10 cellular contexts compared by ENCODE assay signal in the genomic region with DNA sequence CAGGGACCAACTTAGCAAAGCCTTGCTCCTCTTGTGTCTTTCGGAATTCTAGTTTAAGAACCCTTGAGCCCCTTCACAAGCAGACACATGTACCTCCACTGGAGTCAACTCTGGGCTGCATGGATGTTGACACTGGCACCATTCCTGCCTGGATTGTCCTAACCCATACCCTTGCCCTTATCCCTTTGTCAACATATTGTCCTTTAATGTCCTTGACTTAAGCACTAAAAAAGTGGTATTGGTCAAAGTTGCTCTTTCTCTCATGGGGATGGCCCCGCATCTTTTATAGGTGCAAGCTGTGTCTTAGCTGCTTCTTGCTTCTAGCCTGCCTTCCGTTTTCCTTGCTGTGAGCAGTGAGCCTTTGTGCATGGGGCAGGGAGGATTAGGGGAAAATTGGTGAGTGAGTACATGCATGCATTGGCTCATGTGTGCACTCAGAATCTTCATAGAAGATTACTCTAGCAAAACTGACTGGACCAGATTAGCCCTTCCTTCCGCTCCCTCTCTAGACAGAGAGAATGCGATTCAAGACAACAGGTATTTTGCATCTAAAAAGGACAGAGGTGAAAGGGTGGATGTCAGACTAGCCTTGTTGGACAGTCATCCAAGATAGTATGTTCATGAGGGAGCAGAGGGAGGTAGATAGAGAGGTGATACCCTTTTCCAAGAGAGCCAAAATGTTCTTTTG. TPM values are rescaled to one million over a fixed set of nuclear protein-coding genes. Genes with fewer than 3 reads are reported as not detected.
DNase-seq lines count a peak whose midpoint lies in the region; ATAC-seq and TF ChIP-seq lines count a peak whose summit lies in the region.
"Had no signal": no experiment of that assay in that cellular context is flagged by ENCODE, and none has a peak within 500 bp of the region (broad histone marks: within the 10 kb centered on the region; RNA-seq: fewer than 3 reads in every experiment).

No MANE protein-coding gene starts in this region.

- H3K4me1 ChIP-seq in GM23338 (ENCODE audit: insufficient read depth) (peaks cover 8% of the 10 kb centered on the region), ascending aorta (peaks cover 0 to 14% of the 10 kb centered on the region in 2 donors)

- peak overlapping the region; percentile 31; the same call in 1 of the 2 replicates for H3K4me2 ChIP-seq in GM23338

- H3K27ac Mint-ChIP-seq in GM23338: no peak overlapping the region
- peak overlapping the region; percentile 84 to 96 (median 92) for H3K27ac Mint-ChIP-seq in naive B cell

- H3K36me3 ChIP-seq in GM23338 (ENCODE audit: insufficient read depth) (peaks cover 17% of the 10 kb centered on the region; the same call in 1 of the 2 replicates), ascending aorta (peaks cover 60 to 91% of the 10 kb centered on the region in 2 donors)

- no peak overlapping the region for H2AFZ ChIP-seq in GM23338

- TF ChIP-seq CTCF in AG04450 (IDR thresholded peaks at IDR 0.05; ENCODE audit: low read depth, low read length): no peak
- TF ChIP-seq CTCF in GM23338 (conservative IDR thresholded peaks at IDR 0.05; ENCODE audit: low read depth in 2 of 2): no peak
- TF ChIP-seq CTCF in ascending aorta (IDR thresholded peaks at IDR 0.05): no peak

- H4K20me1 ChIP-seq in GM23338 (replicated peaks; ENCODE audit: insufficient read depth): no peaks in the 10 kb centered on the region

- CTCF ChIA-PET in AG04450 (lab: Charles Lee): no interaction called here

- no peaks in the 10 kb centered on the region for H3K27me3 ChIP-seq in AG04450 (ENCODE audit: control insufficient read depth, insufficient read depth, low read length)
- H3K27me3 ChIP-seq in GM23338 (ENCODE audit: insufficient read depth): no peaks in the 10 kb centered on the region
- no peaks in the 10 kb centered on the region for H3K27me3 ChIP-seq in ascending aorta

- DNase-seq in AG04450 (ENCODE audit: low read depth, low spot score) (no peak), GM23338 (ENCODE audit: low spot score) (no peak), ascending aorta (ENCODE audit: low spot score in 2 of 2) (no peak), naive B cell (no peak), NCI-H1930 (lab: John Stamatoyannopoulos, UW) (no peak), NCI-H345 (lab: John Stamatoyannopoulos, UW) (no peak), NCI-H2107 treated with DMSO at 0.1 percent for 48 hours (lab: John Stamatoyannopoulos, UW; ENCODE audit: unreplicated experiment) (no peak)
- DNase-seq: SHP77; stimulated activated CD4-positive, alpha-beta T cell treated with anti-CD3 and anti-CD28 coated beads, Interleukin-15, amount 100 ng/mL, for 24 hours had no signal

- no peaks in the 10 kb centered on the region for H3K9me3 ChIP-seq in AG04450 (ENCODE audit: control insufficient read depth, insufficient read depth, low read length)
- H3K9me3 ChIP-seq in ascending aorta: no peaks in the 10 kb centered on the region

- H3K4me3 ChIP-seq in AG04450 (ENCODE audit: low read depth, low read length): no peak overlapping the region
- H3K4me3 ChIP-seq in GM23338: no peak overlapping the region
- H3K4me3 ChIP-seq in ascending aorta: no peak overlapping the region

- H3K27me3 Mint-ChIP-seq in GM23338 (ENCODE audit: insufficient read depth, low read depth, poor library complexity): no peaks in the 10 kb centered on the region
- no peaks in the 10 kb centered on the region for H3K27me3 Mint-ChIP-seq in naive B cell

- no peaks in the 10 kb centered on the region for H3K9me2 ChIP-seq in GM23338 (ENCODE audit: insufficient read depth)

- H3K4me1 Mint-ChIP-seq in GM23338 (peaks cover 14% of the 10 kb centered on the region), naive B cell (peaks cover 61 to 97% (median 81%) of the 10 kb centered on the region in 3 donors)

- H3K4me3 Mint-ChIP-seq in GM23338 (no peak overlapping the region), naive B cell (peak overlapping the region; percentile 0 to 91 (median 80))

- POLR2A ChIA-PET in AG04450 (lab: Yijun Ruan, JAX): interaction anchor here (1.0 to 1.8 kb wide), 4 partner anchors 10 to 71 kb away, joined by 3 to 13 read pairs (median 12); a partner anchor contains a TSS

- ATAC-seq in GM23338 (peak; percentile 55), naive B cell (ENCODE audit: low read depth in 2 of 2) (no peak), HG02885 (IDR thresholded peaks at IDR 0.05; ENCODE audit: poor library complexity, unreplicated experiment) (no peak)

- H3K27ac ChIP-seq in AG04450 (ENCODE audit: low read depth, low read length) (peak overlapping the region; percentile 71), GM23338 (ENCODE audit: low read depth) (no peak overlapping the region), ascending aorta (peak overlapping the region; percentile 13 to 22)

- H3K36me3 Mint-ChIP-seq in GM23338 (ENCODE audit: low read depth) (peaks cover 47% of the 10 kb centered on the region), naive B cell (peaks cover 43 to 44% of the 10 kb centered on the region in 2 donors)

- H3F3A ChIP-seq in GM23338 (replicated peaks; ENCODE audit: low read depth): no peaks in the 10 kb centered on the region

- no peaks in the 10 kb centered on the region for H3K9me3 Mint-ChIP-seq in GM23338
- H3K9me3 Mint-ChIP-seq in naive B cell: no peaks in the 10 kb centered on the region

- intact Hi-C loops in ascending aorta (cut with DNase I): no loop called here

- 0 out of 2 replicates have a peak, but pooled peaks cover 11% of the 10 kb centered on the region for H3K79me2 ChIP-seq in GM23338 (replicated peaks; ENCODE audit: insufficient read depth)

TF ChIP-seq in GM23338, 12 proteins besides CTCF, POLR2A, EP300 and RAD21:
- TF ChIP-seq POLR2AphosphoS5 (IDR thresholded peaks at IDR 0.05; ENCODE audit: low read depth) (no peak), JUNB (IDR thresholded peaks at IDR 0.05; ENCODE audit: unreplicated experiment) (no peak), EZH2phosphoT487 (IDR thresholded peaks at IDR 0.05; ENCODE audit: unreplicated experiment) (no peak), CREB1 (CRISPR knock-in tag; IDR thresholded peaks at IDR 0.05; ENCODE audit: low read depth) (no peak), EZH2 (IDR thresholded peaks at IDR 0.05; ENCODE audit: low read depth, unreplicated experiment) (no peak), NANOG (IDR thresholded peaks at IDR 0.05; ENCODE audit: borderline replicate concordance) (no peak), ZNF331 (CRISPR knock-in tag; IDR thresholded peaks at IDR 0.05; ENCODE audit: low read depth) (no peak), ZNF114 (CRISPR knock-in tag; IDR thresholded peaks at IDR 0.05) (no peak), STAT1 (IDR thresholded peaks at IDR 0.05; ENCODE audit: unreplicated experiment) (no peak)
- TF ChIP-seq, protein P1, sequence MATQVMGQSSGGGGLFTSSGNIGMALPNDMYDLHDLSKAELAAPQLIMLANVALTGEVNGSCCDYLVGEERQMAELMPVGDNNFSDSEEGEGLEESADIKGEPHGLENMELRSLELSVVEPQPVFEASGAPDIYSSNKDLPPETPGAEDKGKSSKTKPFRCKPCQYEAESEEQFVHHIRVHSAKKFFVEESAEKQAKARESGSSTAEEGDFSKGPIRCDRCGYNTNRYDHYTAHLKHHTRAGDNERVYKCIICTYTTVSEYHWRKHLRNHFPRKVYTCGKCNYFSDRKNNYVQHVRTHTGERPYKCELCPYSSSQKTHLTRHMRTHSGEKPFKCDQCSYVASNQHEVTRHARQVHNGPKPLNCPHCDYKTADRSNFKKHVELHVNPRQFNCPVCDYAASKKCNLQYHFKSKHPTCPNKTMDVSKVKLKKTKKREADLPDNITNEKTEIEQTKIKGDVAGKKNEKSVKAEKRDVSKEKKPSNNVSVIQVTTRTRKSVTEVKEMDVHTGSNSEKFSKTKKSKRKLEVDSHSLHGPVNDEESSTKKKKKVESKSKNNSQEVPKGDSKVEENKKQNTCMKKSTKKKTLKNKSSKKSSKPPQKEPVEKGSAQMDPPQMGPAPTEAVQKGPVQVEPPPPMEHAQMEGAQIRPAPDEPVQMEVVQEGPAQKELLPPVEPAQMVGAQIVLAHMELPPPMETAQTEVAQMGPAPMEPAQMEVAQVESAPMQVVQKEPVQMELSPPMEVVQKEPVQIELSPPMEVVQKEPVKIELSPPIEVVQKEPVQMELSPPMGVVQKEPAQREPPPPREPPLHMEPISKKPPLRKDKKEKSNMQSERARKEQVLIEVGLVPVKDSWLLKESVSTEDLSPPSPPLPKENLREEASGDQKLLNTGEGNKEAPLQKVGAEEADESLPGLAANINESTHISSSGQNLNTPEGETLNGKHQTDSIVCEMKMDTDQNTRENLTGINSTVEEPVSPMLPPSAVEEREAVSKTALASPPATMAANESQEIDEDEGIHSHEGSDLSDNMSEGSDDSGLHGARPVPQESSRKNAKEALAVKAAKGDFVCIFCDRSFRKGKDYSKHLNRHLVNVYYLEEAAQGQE (IDR thresholded peaks at IDR 0.05; ENCODE audit: unreplicated experiment): no peak
- TF ChIP-seq, protein P2, sequence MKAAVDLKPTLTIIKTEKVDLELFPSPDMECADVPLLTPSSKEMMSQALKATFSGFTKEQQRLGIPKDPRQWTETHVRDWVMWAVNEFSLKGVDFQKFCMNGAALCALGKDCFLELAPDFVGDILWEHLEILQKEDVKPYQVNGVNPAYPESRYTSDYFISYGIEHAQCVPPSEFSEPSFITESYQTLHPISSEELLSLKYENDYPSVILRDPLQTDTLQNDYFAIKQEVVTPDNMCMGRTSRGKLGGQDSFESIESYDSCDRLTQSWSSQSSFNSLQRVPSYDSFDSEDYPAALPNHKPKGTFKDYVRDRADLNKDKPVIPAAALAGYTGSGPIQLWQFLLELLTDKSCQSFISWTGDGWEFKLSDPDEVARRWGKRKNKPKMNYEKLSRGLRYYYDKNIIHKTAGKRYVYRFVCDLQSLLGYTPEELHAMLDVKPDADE (IDR thresholded peaks at IDR 0.05): no peak

RNA-seq across cellular contexts. Expression of a gene that starts 42.4 kb away (rescaled TPM):
- polyA plus RNA-seq in AG04450 (2011; rRNA removed) (155 and 158 TPM in 2 replicates), GM23338 (2016; fragmentation: Nextera tagmentation; extraction: Ambion mirVana) (3.7 and 4.7 TPM in 2 replicates), naive B cell (ENCODE audit: low read depth in 6 of 6) (100 to 1,000 TPM in 5 of 6 donors, 10 to 100 TPM in 1; 99.4 to 169 (median 116) TPM)
- polyA minus RNA-seq in AG04450 (2011; rRNA and poly(A)+ RNA removed): 158 and 168 TPM in 2 replicates
- 12.2 and 13.0 TPM in 2 replicates for total RNA-seq in GM23338 (2014; rRNA removed; shearing (Covaris generic))
- total RNA-seq in ascending aorta: 343 TPM

Comparison
In these comparisons a context has a peak if more than half of its experiments do, and no peak if none do; other contexts are left out.
1. RNA of a gene that starts 42.4 kb away (polyA plus RNA-seq): 155 to 158 TPM in AG04450 and 99.4 to 169 TPM in naive B cell; 3.7 to 4.7 TPM in GM23338; every median in the first group is over 10 times any median in the second.